ENCODE assay signal across 15 cellular contexts in the genomic region with DNA sequence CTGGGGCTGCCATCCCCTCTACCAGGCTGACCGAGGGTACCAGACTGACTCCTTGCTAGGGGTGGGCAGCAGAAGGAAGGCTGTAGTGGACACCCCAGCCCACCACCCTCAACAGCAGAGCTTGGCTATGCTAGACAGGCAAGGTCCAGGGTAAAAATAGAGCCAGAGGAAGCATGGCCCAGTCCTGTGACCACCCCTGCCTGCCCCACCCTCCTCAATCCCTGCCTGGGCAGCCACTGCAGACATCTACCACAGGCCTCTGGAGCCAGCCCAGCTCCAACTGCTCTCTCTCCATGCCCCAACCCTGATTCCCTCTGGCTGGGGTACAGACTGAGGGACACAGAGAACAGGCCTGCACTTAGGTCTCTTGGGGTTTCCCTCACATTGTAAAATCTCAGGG. TPM values are rescaled to one million over a fixed set of nuclear protein-coding genes. Genes with fewer than 3 reads are reported as not detected.
DNase-seq lines count a peak whose midpoint lies in the region; ATAC-seq and TF ChIP-seq lines count a peak whose summit lies in the region.
"Had no signal": no experiment of that assay in that cellular context is flagged by ENCODE, and none has a peak within 500 bp of the region (broad histone marks: within the 10 kb centered on the region; RNA-seq: fewer than 3 reads in every experiment).

No MANE protein-coding gene starts in this region.

- ATAC-seq in psoas muscle: peak; percentile 36 to 55 (median 50)
- ATAC-seq in GM18909 (IDR thresholded peaks at IDR 0.05; ENCODE audit: poor library complexity, unreplicated experiment): no peak
- ATAC-seq: activated CD8-positive, alpha-beta memory T cell treated with anti-CD3 and anti-CD28 coated beads, Interleukin-2, amount 10 ng/mL, durations not matched to agents 7 days and 5 days; naive thymus-derived CD4-positive, alpha-beta T cell had no signal

- H3K4me1 Mint-ChIP-seq in T-helper 2 cell treated with Interferon-gamma antibody and Interleukin-4, amounts not matched to agents 5 μg/mL and 100 μg/mL, for 36 hours (ENCODE audit: low read depth): peaks cover 18% of the 10 kb centered on the region

- no peak overlapping the region for H3K4me3 Mint-ChIP-seq in T-helper 2 cell treated with Interferon-gamma antibody and Interleukin-4, amounts not matched to agents 5 μg/mL and 100 μg/mL, for 36 hours
- H3K4me3 Mint-ChIP-seq: activated CD8-positive, alpha-beta memory T cell treated with anti-CD3 and anti-CD28 coated beads, Interleukin-2, amount 10 ng/mL, durations not matched to agents 7 days and 5 days; activated naive CD8-positive, alpha-beta T cell treated with anti-CD3 and anti-CD28 coated beads for 36 hours; naive thymus-derived CD4-positive, alpha-beta T cell had no signal

- H3K9me3 Mint-ChIP-seq in T-helper 2 cell treated with Interferon-gamma antibody and Interleukin-4, amounts not matched to agents 5 μg/mL and 100 μg/mL, for 36 hours: no peaks in the 10 kb centered on the region
- H3K9me3 Mint-ChIP-seq: activated naive CD8-positive, alpha-beta T cell treated with anti-CD3 and anti-CD28 coated beads for 36 hours had no signal

- peaks cover 78 to 86% (median 83%) of the 10 kb centered on the region in 10 experiments for H3K4me1 ChIP-seq in BLaER1 treated with 17β-estradiol and CSF1 and Interleukin-3, amounts not matched to agents 10 nM and 100 nM
- peaks cover 52% of the 10 kb centered on the region for H3K4me1 ChIP-seq in psoas muscle

- peaks cover 0 to 31% (median 10%) of the 10 kb centered on the region in 11 experiments; a peak in 17 of 22 replicates for H3K36me3 ChIP-seq in BLaER1 treated with 17β-estradiol and CSF1 and Interleukin-3, amounts not matched to agents 10 nM and 100 nM
- peaks cover 0 to 26% of the 10 kb centered on the region in 2 donors for H3K36me3 ChIP-seq in psoas muscle (ENCODE audit: insufficient read depth in 1 of 2, low read depth in 1 of 2)

- WGBS in psoas muscle, 3 donors: 18 to 74% (median 65%) methylated on average over 1 of the region's 1 CpG

- H3K9ac ChIP-seq in BLaER1 treated with 17β-estradiol and CSF1 and Interleukin-3, amounts not matched to agents 10 nM and 100 nM: peak overlapping the region in 9 of 11 experiments; percentile 52 to 91 (median 82); a peak in 14 of 22 replicates

- H3K4me2 ChIP-seq in BLaER1 treated with 17β-estradiol and CSF1 and Interleukin-3, amounts not matched to agents 10 nM and 100 nM: peak overlapping the region; percentile 84 to 100 (median 97)

- H3K27ac ChIP-seq in BLaER1 treated with 17β-estradiol and CSF1 and Interleukin-3, amounts not matched to agents 10 nM and 100 nM: peak overlapping the region; percentile 66 to 92 (median 86); a peak in 20 of 22 replicates
- H3K27ac ChIP-seq in caudate nucleus (ENCODE audit: low read depth, low read length) (peak overlapping the region; percentile 97), psoas muscle (peak overlapping the region; percentile 100)
- H3K27ac ChIP-seq: SJSA1, VCaP had no signal

- DNase-seq in caudate nucleus (lab: John Stamatoyannopoulos, UW) (peak in 21 of 61 donors; percentile 10 to 64 (median 28)), hypothalamus (lab: John Stamatoyannopoulos, UW) (peak in 26 of 51 donors; percentile 13 to 74 (median 42)), psoas muscle (peak; percentile 55 to 89), GF-D8 (lab: John Stamatoyannopoulos, UW) (no peak), NCI-H2107 (lab: John Stamatoyannopoulos, UW) (no peak)
- no peak for DNase-seq in T-helper 2 cell treated with Interferon-gamma antibody and Interleukin-4, amounts not matched to agents 5 μg/mL and 100 μg/mL, for 36 hours (ENCODE audit: low spot score)
- DNase-seq: activated CD8-positive, alpha-beta memory T cell treated with anti-CD3 and anti-CD28 coated beads, Interleukin-2, amount 10 ng/mL, durations not matched to agents 7 days and 5 days; activated naive CD8-positive, alpha-beta T cell treated with anti-CD3 and anti-CD28 coated beads for 36 hours; dermis blood vessel endothelial cell; naive thymus-derived CD4-positive, alpha-beta T cell; NCI-H187 treated with DMSO at 0.1 percent for 48 hours had no signal

- H3K36me3 Mint-ChIP-seq in T-helper 2 cell treated with Interferon-gamma antibody and Interleukin-4, amounts not matched to agents 5 μg/mL and 100 μg/mL, for 36 hours (ENCODE audit: low read depth): peaks cover 4% of the 10 kb centered on the region

- no peak overlapping the region for H3K27ac Mint-ChIP-seq in T-helper 2 cell treated with Interferon-gamma antibody and Interleukin-4, amounts not matched to agents 5 μg/mL and 100 μg/mL, for 36 hours
- H3K27ac Mint-ChIP-seq: activated CD8-positive, alpha-beta memory T cell treated with anti-CD3 and anti-CD28 coated beads, Interleukin-2, amount 10 ng/mL, durations not matched to agents 7 days and 5 days; activated naive CD8-positive, alpha-beta T cell treated with anti-CD3 and anti-CD28 coated beads for 36 hours had no signal

- peak overlapping the region in 5 of 10 experiments; percentile 47 to 75 (median 70); a peak in 8 of 20 replicates for H3K4me3 ChIP-seq in BLaER1 treated with 17β-estradiol and CSF1 and Interleukin-3, amounts not matched to agents 10 nM and 100 nM
- peak overlapping the region; percentile 66 for H3K4me3 ChIP-seq in psoas muscle
- H3K4me3 ChIP-seq: SJSA1 had no signal

- H3K27me3 Mint-ChIP-seq in T-helper 2 cell treated with Interferon-gamma antibody and Interleukin-4, amounts not matched to agents 5 μg/mL and 100 μg/mL, for 36 hours (ENCODE audit: low read depth): no peaks in the 10 kb centered on the region
- H3K27me3 Mint-ChIP-seq: activated CD8-positive, alpha-beta memory T cell treated with anti-CD3 and anti-CD28 coated beads, Interleukin-2, amount 10 ng/mL, durations not matched to agents 7 days and 5 days had no signal

- H3K27me3 ChIP-seq in BLaER1 treated with 17β-estradiol and CSF1 and Interleukin-3, amounts not matched to agents 10 nM and 100 nM: no peaks in the 10 kb centered on the region
- H3K27me3 ChIP-seq in psoas muscle (ENCODE audit: insufficient read depth in 3 of 3, low read length in 2 of 3): no peaks in the 10 kb centered on the region
- H3K27me3 ChIP-seq: SJSA1 had no signal

- no peak for TF ChIP-seq CTCF in psoas muscle (IDR thresholded peaks at IDR 0.05)

- intact Hi-C loops in psoas muscle (cut with DNase I): no loop called here

- H3K9me3 ChIP-seq in BLaER1 treated with 17β-estradiol and CSF1 and Interleukin-3, amounts not matched to agents 10 nM and 100 nM (replicated peaks in 1 of 11): peaks cover 0 to 14% (median 3%) of the 10 kb centered on the region in 11 experiments; a peak in 6 of 22 replicates
- H3K9me3 ChIP-seq in psoas muscle: no peaks in the 10 kb centered on the region
- H3K9me3 ChIP-seq: SJSA1 had no signal

- H4K20me1 ChIP-seq in BLaER1 treated with 17β-estradiol and CSF1 and Interleukin-3, amounts not matched to agents 10 nM and 100 nM: peaks cover 0 to 3% (median 0%) of the 10 kb centered on the region in 11 experiments; a peak in 4 of 22 replicates

RNA-seq across cellular contexts. Expression of a gene that starts 1.7 kb away (rescaled TPM):
- total RNA-seq in psoas muscle: 1,000 to 10,000 TPM in 3 of 4 donors, 100 to 1,000 TPM in 1; 785 to 1,205 (median 1,028) TPM
- 1,000 to 10,000 TPM in 1 of 3 donors, 100 to 1,000 TPM in 2; 370 to 1,423 (median 918) TPM for polyA plus RNA-seq in psoas muscle
- total RNA-seq: activated CD8-positive, alpha-beta memory T cell treated with anti-CD3 and anti-CD28 coated beads, Interleukin-2, amount 10 ng/mL, durations not matched to agents 7 days and 5 days; activated naive CD8-positive, alpha-beta T cell treated with anti-CD3 and anti-CD28 coated beads for 36 hours; dermis blood vessel endothelial cell; naive thymus-derived CD4-positive, alpha-beta T cell had no signal
- polyA plus RNA-seq: naive thymus-derived CD4-positive, alpha-beta T cell had no signal

RNA-seq across cellular contexts. Expression of a gene that starts 2.7 kb away (rescaled TPM):
- 100 to 1,000 TPM in 2 of 4 donors, 10 to 100 TPM in 2; 72.4 to 199 (median 106) TPM for total RNA-seq in psoas muscle
- polyA plus RNA-seq in psoas muscle: 100 to 1,000 TPM in 2 of 3 donors, 10 to 100 TPM in 1; 79.6 to 159 (median 133) TPM

RNA-seq across cellular contexts. Expression of a gene that starts 3.9 kb away (rescaled TPM):
- 10 to 100 TPM; 71.1 to 87.7 (median 80.2) TPM for total RNA-seq in psoas muscle
- polyA plus RNA-seq in psoas muscle: 100 to 1,000 TPM in 2 of 3 donors, 10 to 100 TPM in 1; 88.3 to 122 (median 111) TPM

RNA-seq across cellular contexts. Expression of a gene that starts 13.8 kb away (rescaled TPM):
- total RNA-seq in psoas muscle: under 1 TPM in 1 of 4 donors, not detected in 3; 0.22 TPM
- under 1 TPM; 0.38 to 0.48 (median 0.39) TPM for polyA plus RNA-seq in psoas muscle
- total RNA-seq: activated CD8-positive, alpha-beta memory T cell treated with anti-CD3 and anti-CD28 coated beads, Interleukin-2, amount 10 ng/mL, durations not matched to agents 7 days and 5 days; activated naive CD8-positive, alpha-beta T cell treated with anti-CD3 and anti-CD28 coated beads for 36 hours; naive thymus-derived CD4-positive, alpha-beta T cell; SJSA1 had no signal
- polyA plus RNA-seq: naive thymus-derived CD4-positive, alpha-beta T cell had no signal

RNA-seq across cellular contexts. Expression of a gene that starts 17.0 kb away (rescaled TPM):
- 10 to 100 TPM; 23.3 to 57.2 (median 38.3) TPM for total RNA-seq in psoas muscle
- polyA plus RNA-seq in psoas muscle: 100 to 1,000 TPM in 1 of 3 donors, 10 to 100 TPM in 2; 23.5 to 251 (median 38.1) TPM
- total RNA-seq: activated CD8-positive, alpha-beta memory T cell treated with anti-CD3 and anti-CD28 coated beads, Interleukin-2, amount 10 ng/mL, durations not matched to agents 7 days and 5 days; activated naive CD8-positive, alpha-beta T cell treated with anti-CD3 and anti-CD28 coated beads for 36 hours; naive thymus-derived CD4-positive, alpha-beta T cell had no signal
- polyA plus RNA-seq: naive thymus-derived CD4-positive, alpha-beta T cell had no signal

Comparison
In these comparisons a context has a peak if more than half of its experiments do, and no peak if none do; other contexts are left out.
1. DNase-seq: peak in hypothalamus (26 of 51) and psoas muscle (2 of 2); none in T-helper 2 cell treated with Interferon-gamma antibody and Interleukin-4, amounts not matched to agents 5 μg/mL and 100 μg/mL, for 36 hours (single experiment), GF-D8 (single experiment) and NCI-H2107 (single experiment).
2. Peak in every context shown above with its lines, with median percentiles within 50 percentile points of each other: H3K27ac ChIP-seq.